1 cellular context compared by ENCODE assay signal in the genomic region with DNA sequence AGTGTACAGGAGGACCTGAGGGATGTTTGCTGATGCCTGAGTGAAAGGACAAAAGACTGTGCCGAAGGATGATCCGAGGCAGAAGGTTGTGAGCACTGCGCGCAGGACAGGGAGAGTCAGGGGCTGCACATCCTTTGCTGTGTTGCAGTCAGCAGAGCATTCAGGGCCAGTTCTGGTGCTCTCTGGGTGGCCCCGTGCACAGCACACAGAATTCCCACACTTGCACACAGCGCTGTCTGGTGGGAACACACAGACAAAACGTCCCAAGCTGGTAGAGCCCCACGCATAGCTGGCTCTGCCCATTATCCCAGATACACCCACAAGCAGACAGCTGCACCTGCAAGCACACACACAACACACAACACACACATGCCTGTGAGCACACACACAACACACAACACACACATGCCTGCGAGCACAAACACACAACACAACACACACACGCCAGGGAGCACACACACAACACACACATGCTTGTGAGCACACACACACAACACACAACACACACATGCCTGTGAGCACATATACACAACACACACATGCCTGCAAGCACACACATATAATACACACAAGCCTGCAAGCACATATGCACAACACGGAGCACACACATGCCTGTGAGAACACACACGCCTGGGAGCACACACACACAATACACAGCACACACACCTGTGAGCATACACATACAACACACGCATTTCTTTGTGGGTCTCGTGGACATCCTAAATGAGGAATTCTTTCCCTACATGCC.
A peak's percentile ranks its signal among the peaks of the same experiment; 100 is the strongest.
TF ChIP-seq lines count a peak whose summit lies in the region.

No MANE protein-coding gene starts in this region.

TF ChIP-seq in K562, 482 proteins besides CTCF, POLR2A, EP300 and RAD21 (continued from another document):
- TF ChIP-seq, protein P1, sequence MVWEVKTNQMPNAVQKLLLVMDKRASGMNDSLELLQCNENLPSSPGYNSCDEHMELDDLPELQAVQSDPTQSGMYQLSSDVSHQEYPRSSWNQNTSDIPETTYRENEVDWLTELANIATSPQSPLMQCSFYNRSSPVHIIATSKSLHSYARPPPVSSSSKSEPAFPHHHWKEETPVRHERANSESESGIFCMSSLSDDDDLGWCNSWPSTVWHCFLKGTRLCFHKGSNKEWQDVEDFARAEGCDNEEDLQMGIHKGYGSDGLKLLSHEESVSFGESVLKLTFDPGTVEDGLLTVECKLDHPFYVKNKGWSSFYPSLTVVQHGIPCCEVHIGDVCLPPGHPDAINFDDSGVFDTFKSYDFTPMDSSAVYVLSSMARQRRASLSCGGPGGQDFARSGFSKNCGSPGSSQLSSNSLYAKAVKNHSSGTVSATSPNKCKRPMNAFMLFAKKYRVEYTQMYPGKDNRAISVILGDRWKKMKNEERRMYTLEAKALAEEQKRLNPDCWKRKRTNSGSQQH (CRISPR knock-in tag; IDR thresholded peaks at IDR 0.05): 0 out of 2 replicates have a peak, but pooled peaks have one; percentile 21
- 0 out of 2 replicates have a peak, but pooled peaks have one; percentile 25 for TF ChIP-seq ZNF324 (CRISPR knock-in tag; IDR thresholded peaks at IDR 0.05)
- 0 out of 4 replicates have a peak, but pooled peaks of 1 of the 2 experiments have one; percentile 45 for TF ChIP-seq HDAC1 (IDR thresholded peaks at IDR 0.05)
- TF ChIP-seq LARP7 (IDR thresholded peaks at IDR 0.05): peak; percentile 81; the same call in 1 of the 2 replicates
- TF ChIP-seq ZBTB2 (IDR thresholded peaks at IDR 0.05): peak; percentile 26; the same call in 1 of the 2 replicates
